ENCODE assay signal across 13 cellular contexts in genomic region chr11:74365805-74366204, GRCh38. TPM values are rescaled to one million over a fixed set of nuclear protein-coding genes. Genes with fewer than 3 reads are reported as not detected.
"Had no signal": no experiment of that assay in that cellular context is flagged by ENCODE, and none has a peak within 500 bp of the region (broad histone marks: within the 10 kb centered on the region; RNA-seq: fewer than 3 reads in every experiment).

No MANE protein-coding gene starts in this region.

RNA-seq across cellular contexts. Expression of gene P4HA3, which starts 54.4 kb away (rescaled TPM):
- total RNA-seq: activated B cell treated with CpG ODN at 0.5 μM for 24 hours; activated CD4-positive, alpha-beta memory T cell treated with anti-CD3 and anti-CD28 coated beads for 36 hours; activated CD4-positive, alpha-beta memory T cell treated with anti-CD3 and anti-CD28 coated beads, Interleukin-2, amount 10 ng/mL, durations not matched to agents 7 days and 5 days; activated CD4-positive, alpha-beta T cell treated with anti-CD3 and anti-CD28 coated beads for 36 hours; activated CD4-positive, alpha-beta T cell treated with anti-CD3 and anti-CD28 coated beads, Interleukin-2, amount 10 ng/mL, durations not matched to agents 24 days and 14 days; activated CD4-positive, alpha-beta T cell treated with anti-CD3 and anti-CD28 coated beads, Interleukin-2, amount 10 ng/mL, durations not matched to agents 7 days and 5 days; activated CD8-positive, alpha-beta memory T cell treated with anti-CD3 and anti-CD28 coated beads for 36 hours; activated CD8-positive, alpha-beta memory T cell treated with anti-CD3 and anti-CD28 coated beads, Interleukin-2, amount 10 ng/mL, durations not matched to agents 7 days and 5 days; activated CD8-positive, alpha-beta T cell treated with anti-CD3 and anti-CD28 coated beads for 36 hours; activated CD8-positive, alpha-beta T cell treated with anti-CD3 and anti-CD28 coated beads, Interleukin-2, amount 10 ng/mL, durations not matched to agents 7 days and 5 days; T-helper 1 cell treated with Interleukin-12 subunit alpha and Interleukin-12 subunit beta and Interleukin-4 antibody, amounts not matched to agents 30 ng/mL and 1 ng/mL, for 36 hours; T-helper 17 cell; T-helper 2 cell treated with Interferon-gamma antibody and Interleukin-4, amounts not matched to agents 100 ng/mL and 5 ng/mL, for 36 hours had no signal
